Comparison of ENCODE assay signal across 20 cellular contexts in the genomic region with DNA sequence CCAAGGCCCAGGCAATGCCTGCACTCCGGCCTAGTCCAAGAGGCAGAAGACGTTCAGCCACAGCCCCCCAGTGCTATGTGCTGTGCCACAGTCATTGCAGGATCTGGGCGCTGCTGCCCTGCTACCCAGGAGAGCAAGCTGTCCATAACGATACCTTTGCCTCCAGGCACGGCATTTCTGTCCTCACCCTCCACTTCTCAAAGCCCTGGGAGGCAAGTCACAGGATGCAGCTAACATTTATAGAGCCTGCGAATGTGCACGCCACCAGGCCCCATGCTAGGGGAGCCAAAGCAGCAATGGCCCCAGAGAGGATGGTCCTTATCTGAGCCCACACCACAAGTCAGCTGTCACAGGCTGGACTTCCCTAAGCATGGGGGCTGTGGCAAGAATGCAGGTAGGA. TPM values are rescaled to one million over a fixed set of nuclear protein-coding genes. Genes with fewer than 3 reads are reported as not detected.
DNase-seq lines count a peak whose midpoint lies in the region; ATAC-seq and TF ChIP-seq lines count a peak whose summit lies in the region.
"Had no signal": no experiment of that assay in that cellular context is flagged by ENCODE, and none has a peak within 500 bp of the region (broad histone marks: within the 10 kb centered on the region; RNA-seq: fewer than 3 reads in every experiment).

No MANE protein-coding gene starts in this region.

- H3K9me3 Mint-ChIP-seq in endothelial cell (ENCODE audit: unreplicated experiment): no peaks in the 10 kb centered on the region
- H3K9me3 Mint-ChIP-seq: CD14-positive monocyte, IgD-negative memory B cell had no signal

- H3K56ac ChIP-seq in IMR-90 (ENCODE audit: extremely low read depth, insufficient read depth, low read length): no peak overlapping the region

- no peak overlapping the region for H3K9ac ChIP-seq in IMR-90 (ENCODE audit: low read depth, low read length)
- no peak overlapping the region for H3K9ac ChIP-seq in PC-3 (ENCODE audit: low read length)

- H3K14ac ChIP-seq in IMR-90 (replicated peaks; ENCODE audit: low read depth, low read length): no peak overlapping the region

- H3K4me2 ChIP-seq in IMR-90 (ENCODE audit: low read depth, low read length): no peak overlapping the region
- no peak overlapping the region for H3K4me2 ChIP-seq in PC-3 (ENCODE audit: low read length)

- H3K4me1 ChIP-seq in left ventricle myocardium inferior (peaks cover 5% of the 10 kb centered on the region), IMR-90 (ENCODE audit: control insufficient read depth, insufficient read depth, low read length) (peaks cover 4% of the 10 kb centered on the region; the same call in 1 of the 2 replicates), PC-3 (ENCODE audit: insufficient read depth, low read length) (no peaks in the 10 kb centered on the region)
- H3K4me1 ChIP-seq: HAP-1, SJSA1 had no signal

- intact Hi-C loops in Right ventricle myocardium inferior (cut with DNase I): no loop called here
- intact Hi-C loops in left ventricle myocardium inferior (cut with micrococcal nuclease): no loop called here
- intact Hi-C loops in IMR-90 (cut with micrococcal nuclease): no loop called here
- intact Hi-C loops in posterior vena cava (cut with DNase I): no loop called here
- intact Hi-C loops in PC-3 (cut with micrococcal nuclease): no loop called here
- intact Hi-C loops in lower leg skin (cut with DNase I; ENCODE audit: low total_unique reads): no loop called here

- H3K79me1 ChIP-seq in IMR-90 (ENCODE audit: low read depth in 1 of 2, low read length in 2 of 2): 0 out of 4 replicates have a peak, but pooled peaks cover 0 to 3% of the 10 kb centered on the region in 2 experiments

- H4K91ac ChIP-seq in IMR-90 (ENCODE audit: insufficient read depth, low read depth, low read length): no peak overlapping the region

- H3K36me3 Mint-ChIP-seq in endothelial cell (ENCODE audit: low read depth, unreplicated experiment): peaks cover 10% of the 10 kb centered on the region

- 88% methylated on average over 3 of the region's 7 CpGs; no CpG with 5 or more reads in 1 of the 2 experiments for WGBS in IMR-90 (ENCODE audit: extremely low coverage in 2 of 2, insufficient read length in 1 of 2), 2 experiments
- 89 to 96% methylated on average over 7 of the region's 7 CpGs for WGBS in lower leg skin, 2 donors

- H4K8ac ChIP-seq in IMR-90 (ENCODE audit: low read depth in 2 of 2, low read length in 2 of 2): no peak overlapping the region

- DNase-seq in Right ventricle myocardium inferior (ENCODE audit: missing footprints) (peak; percentile 26), left ventricle myocardium inferior (no peak), IMR-90 (no peak), endothelial cell (ENCODE audit: low spot score) (no peak), posterior vena cava (ENCODE audit: low spot score) (peak; percentile 50), OCI-M1 (lab: John Stamatoyannopoulos, UW) (no peak), PC-3 (no peak), lower leg skin (ENCODE audit: low spot score in 2 of 2) (no peak)
- DNase-seq: COR-L47; DMS153; EL; NCI-H1105 treated with DMSO at 0.1 percent for 48 hours; NCI-H187 treated with DMSO at 0.1 percent for 48 hours; NCI-H446; NK-92 treated with Interleukin-12 subunit alpha and Interleukin-12 subunit beta, amount 100 ng/mL, for 24 hours; RPMI8226 had no signal

- H4K20me1 ChIP-seq in IMR-90 (ENCODE audit: insufficient read depth, low read length) (no peaks in the 10 kb centered on the region; the same call in 1 of the 2 replicates), PC-3 (ENCODE audit: low read length) (no peaks in the 10 kb centered on the region; the same call in 1 of the 2 replicates)

- TF ChIP-seq CTCF in left ventricle myocardium inferior (IDR thresholded peaks at IDR 0.05; ENCODE audit: borderline replicate concordance) (no peak), IMR-90 (conservative IDR thresholded peaks at IDR 0.05; ENCODE audit: low read depth, low read length) (no peak), endothelial cell (IDR thresholded peaks at IDR 0.05; ENCODE audit: unreplicated experiment) (no peak), PC-3 (conservative IDR thresholded peaks at IDR 0.05; ENCODE audit: low read depth, low read length) (no peak), lower leg skin (IDR thresholded peaks at IDR 0.05) (no peak)

- H3K27me3 ChIP-seq in left ventricle myocardium inferior (ENCODE audit: low read depth): no peaks in the 10 kb centered on the region
- H3K27me3 ChIP-seq in IMR-90 (ENCODE audit: control insufficient read depth, insufficient read depth, low read length): no peaks in the 10 kb centered on the region
- H3K27me3 ChIP-seq in PC-3 (ENCODE audit: low read length): no peaks in the 10 kb centered on the region
- H3K27me3 ChIP-seq: SJSA1 had no signal

- no peak overlapping the region for H3K4me3 ChIP-seq in left ventricle myocardium inferior
- H3K4me3 ChIP-seq in IMR-90 (ENCODE audit: insufficient read depth, low read depth, low read length): no peak overlapping the region
- H3K4me3 ChIP-seq in PC-3 (ENCODE audit: low read length): no peak overlapping the region
- no peak overlapping the region for H3K4me3 ChIP-seq in lower leg skin (ENCODE audit: low read depth, poor library complexity, severe bottlenecking)
- H3K4me3 ChIP-seq: HAP-1, SJSA1 had no signal

- H3K4me3 Mint-ChIP-seq in endothelial cell (ENCODE audit: unreplicated experiment): no peak overlapping the region
- H3K4me3 Mint-ChIP-seq: CD14-positive monocyte had no signal

- H2BK120ac ChIP-seq in IMR-90 (ENCODE audit: low read depth, low read length): no peak overlapping the region

- H3K79me2 ChIP-seq in PC-3 (ENCODE audit: low read length): peaks cover 24% of the 10 kb centered on the region

- no peak overlapping the region for H4K5ac ChIP-seq in IMR-90 (ENCODE audit: low read depth, low read length)

- peak overlapping the region; percentile 24 for H3K27ac Mint-ChIP-seq in endothelial cell (ENCODE audit: unreplicated experiment)

- H3K9me2 ChIP-seq in PC-3 (replicated peaks; ENCODE audit: low read length): no peaks in the 10 kb centered on the region

- H3K4me1 Mint-ChIP-seq in endothelial cell (ENCODE audit: unreplicated experiment): peaks cover 7% of the 10 kb centered on the region

- H3K36me3 ChIP-seq in left ventricle myocardium inferior (no peaks in the 10 kb centered on the region), IMR-90 (ENCODE audit: control insufficient read depth, insufficient read depth, low read length) (no peaks in the 10 kb centered on the region), PC-3 (ENCODE audit: low read depth, low read length) (peaks cover 17% of the 10 kb centered on the region)

- CTCF ChIA-PET in IMR-90 (lab: Yijun Ruan, JAX) (no interaction called here), PC-3 (lab: Charles Lee) (no interaction called here)

- dilution Hi-C loops in IMR-90 (cut with HindIII; ENCODE audit: low sequenced_read_pairs, unreplicated experiment): no loop called here

- H3F3A ChIP-seq in PC-3 (ENCODE audit: low read length, unreplicated experiment): no peaks in the 10 kb centered on the region

- H2AK9ac ChIP-seq in IMR-90 (replicated peaks; ENCODE audit: low read depth, low read length, poor library complexity): peak overlapping the region; percentile 35

- TF ChIP-seq POLR2A in IMR-90 (IDR thresholded peaks at IDR 0.05; ENCODE audit: low read depth, low read length) (no peak), lower leg skin (IDR thresholded peaks at IDR 0.05) (no peak)

- H3K9me1 ChIP-seq in IMR-90 (ENCODE audit: insufficient read depth, low read length): 0 out of 2 replicates have a peak, but pooled peaks cover 5% of the 10 kb centered on the region

- H2BK5ac ChIP-seq in IMR-90 (ENCODE audit: low read depth, low read length, poor library complexity, severe bottlenecking): no peak overlapping the region

- POLR2A ChIA-PET in IMR-90 (lab: Charles Lee; ENCODE audit: unreplicated experiment): interaction anchor here (0.7 kb wide), 1 partner anchor 137 kb away, joined by 3 read pairs; no protein-coding TSS in a partner anchor
- POLR2A ChIA-PET in PC-3 (lab: Charles Lee; ENCODE audit: unreplicated experiment): no interaction called here

- no peak overlapping the region for H2BK15ac ChIP-seq in IMR-90 (ENCODE audit: low read depth, low read length)

- no peak overlapping the region for H3K27ac ChIP-seq in left ventricle myocardium inferior (replicated peaks)
- H3K27ac ChIP-seq in IMR-90 (ENCODE audit: insufficient read depth, low read length): no peak overlapping the region
- H3K27ac ChIP-seq in PC-3 (ENCODE audit: low read length): no peak overlapping the region
- H3K27ac ChIP-seq: SJSA1 had no signal

- no peak overlapping the region for H3K23ac ChIP-seq in IMR-90 (ENCODE audit: low read depth, low read length)

- in situ Hi-C loops in IMR-90 (cut with MboI; ENCODE audit: low sequenced_read_pairs): no loop called here

- H3K9me3 ChIP-seq in left ventricle myocardium inferior (replicated peaks): no peaks in the 10 kb centered on the region
- no peaks in the 10 kb centered on the region for H3K9me3 ChIP-seq in IMR-90 (ENCODE audit: control insufficient read depth, insufficient read depth, low read length)
- H3K9me3 ChIP-seq in PC-3 (ENCODE audit: low read length): no peaks in the 10 kb centered on the region
- H3K9me3 ChIP-seq: HAP-1, SJSA1 had no signal

- no TSS peak for BruUV-seq in IMR-90 (replicated peaks; lab: Mats Ljungman, UMichigan)
- BruUV-seq in PC-3 (replicated peaks; lab: Mats Ljungman, UMichigan): no TSS peak

- H3K4ac ChIP-seq in IMR-90 (ENCODE audit: low read depth, low read length): no peak overlapping the region

- no peak overlapping the region; the same call in 1 of the 2 replicates for H2BK20ac ChIP-seq in IMR-90 (ENCODE audit: low read depth, low read length)

- H2AFZ ChIP-seq in IMR-90 (replicated peaks; ENCODE audit: low read length, poor library complexity) (no peak overlapping the region), PC-3 (ENCODE audit: low read length) (no peak overlapping the region)

- ATAC-seq in Right ventricle myocardium inferior: no peak
- no peak for ATAC-seq in IMR-90 (ENCODE audit: low read depth)
- ATAC-seq in PC-3: no peak

- H3K27me3 Mint-ChIP-seq in endothelial cell (ENCODE audit: unreplicated experiment): peaks cover 7% of the 10 kb centered on the region
- H3K27me3 Mint-ChIP-seq: IgD-negative memory B cell had no signal

- no peak overlapping the region for H3K18ac ChIP-seq in IMR-90 (ENCODE audit: low read depth, low read length)

- TF ChIP-seq RAD21 in IMR-90 (IDR thresholded peaks at IDR 0.05; ENCODE audit: low read length): no peak

- H2AK5ac ChIP-seq in IMR-90 (ENCODE audit: low read depth, low read length): no peak overlapping the region

TF ChIP-seq in IMR-90, 13 proteins besides CTCF, POLR2A, EP300 and RAD21 (continues in another document):
- no peak for TF ChIP-seq RCOR1 (IDR thresholded peaks at IDR 0.05; ENCODE audit: insufficient replicate concordance, low read length)

RNA-seq across cellular contexts. Expression of a gene that starts 13.8 kb away (rescaled TPM):
- 1.2 TPM for total RNA-seq in Right ventricle myocardium inferior
- 1.8 TPM for total RNA-seq in left ventricle myocardium inferior
- total RNA-seq in IMR-90 (2012; rRNA removed): 11.1 and 12.0 TPM in 2 replicates
- polyA plus RNA-seq in IMR-90 (2012; rRNA removed): 12.1 and 12.6 TPM in 2 replicates
- 5.9 and 7.7 TPM in 2 replicates for polyA plus RNA-seq in IMR-90 (2012; cell fraction: cytosol; rRNA removed)
- 40.5 and 54.0 TPM in 2 replicates for polyA plus RNA-seq in IMR-90 (2012; cell fraction: nucleus; rRNA removed; ENCODE audit: low replicate concordance)
- 15.8 TPM for total RNA-seq in endothelial cell (ENCODE audit: unreplicated experiment)
- 1 to 10 TPM; 5.7 to 7.2 TPM for total RNA-seq in posterior vena cava
- total RNA-seq in PC-3 (2014; rRNA removed): 54.4 and 77.3 TPM in 2 replicates
- total RNA-seq in lower leg skin: 1 to 10 TPM in 3 of 4 donors, under 1 TPM in 1; 0.76 to 4.0 (median 2.0) TPM

Comparison
In these comparisons a context has a peak if more than half of its experiments do, and no peak if none do; other contexts are left out.
1. DNase-seq: peak in Right ventricle myocardium inferior (single experiment) and posterior vena cava (single experiment); none in left ventricle myocardium inferior (single experiment), IMR-90 (single experiment), endothelial cell (single experiment), OCI-M1 (single experiment), PC-3 (single experiment) and lower leg skin (0 of 2).